In genomic region chr1:193565971-193566577, GRCh38 we compare ENCODE assay signal across 2 cellular contexts.
TF ChIP-seq lines count a peak whose summit lies in the region.

No MANE protein-coding gene starts in this region.

TF ChIP-seq in K562, 482 proteins besides CTCF, POLR2A, EP300 and RAD21 (continued from another document):
- peak; percentile 67; the same call in 1 of the 2 replicates for TF ChIP-seq C11orf30 (IDR thresholded peaks at IDR 0.05; ENCODE audit: low read depth)
- TF ChIP-seq TBP (optimal IDR thresholded peaks at IDR 0.05; ENCODE audit: low read depth, low read length) = no peak
- TF ChIP-seq ZNF316 (IDR thresholded peaks at IDR 0.05) = peak; percentile 87

TF ChIP-seq in HepG2, 621 proteins besides CTCF, POLR2A, EP300 and RAD21 (continued from another document):
- no peak for TF ChIP-seq BCLAF1 (IDR thresholded peaks at IDR 0.05)
- TF ChIP-seq MBNL3 (CRISPR knock-in tag; conservative IDR thresholded peaks at IDR 0.05) = no peak
- no peak for TF ChIP-seq SALL1 (CRISPR knock-in tag; IDR thresholded peaks at IDR 0.05)
- peak in 1 of 2 experiments; percentile 83; a peak in 3 of 4 replicates for TF ChIP-seq MAFK (conservative IDR thresholded peaks at IDR 0.05 in 1 of 2, IDR thresholded peaks at IDR 0.05 in 1 of 2; ENCODE audit: low read length in 2 of 2)
- TF ChIP-seq BRD4 (CRISPR knock-in tag; IDR thresholded peaks at IDR 0.05) = no peak
- TF ChIP-seq JDP2 (CRISPR knock-in tag; IDR thresholded peaks at IDR 0.05; ENCODE audit: borderline replicate concordance) = no peak
- TF ChIP-seq NFE2L2 (IDR thresholded peaks at IDR 0.05; ENCODE audit: low read length) = no peak
- peak; percentile 69; the same call in 1 of the 2 replicates for TF ChIP-seq MAFF (IDR thresholded peaks at IDR 0.05; ENCODE audit: low read depth, low read length)
- no peak for TF ChIP-seq CENPBD1 (CRISPR knock-in tag; IDR thresholded peaks at IDR 0.05; ENCODE audit: borderline replicate concordance, low read depth)
- TF ChIP-seq NBN (conservative IDR thresholded peaks at IDR 0.05) = no peak
- TF ChIP-seq GTF3A (CRISPR knock-in tag; conservative IDR thresholded peaks at IDR 0.05) = no peak
